ENCODE assay signal across 27 cellular contexts in the genomic region with DNA sequence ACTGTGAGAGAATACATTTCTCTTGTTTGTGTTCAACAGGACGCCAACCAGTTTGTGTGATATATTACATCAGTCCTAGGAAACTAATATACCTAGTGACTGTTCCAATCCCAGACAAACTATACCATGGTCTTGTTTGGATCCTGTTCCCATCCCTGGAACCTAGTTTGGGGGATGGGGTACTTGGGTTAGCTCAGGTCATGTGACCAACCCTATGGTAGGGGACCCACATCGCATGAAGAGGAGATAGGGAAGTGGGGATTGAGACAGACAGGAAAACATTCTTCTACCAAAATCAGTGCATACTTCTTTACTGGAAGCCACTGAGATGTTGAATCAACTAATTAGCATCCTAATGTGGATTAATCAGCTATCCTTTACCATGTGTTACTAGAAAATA.
"Had no signal": no experiment of that assay in that cellular context is flagged by ENCODE, and none has a peak within 500 bp of the region (broad histone marks: within the 10 kb centered on the region; RNA-seq: fewer than 3 reads in every experiment).

No MANE protein-coding gene starts in this region.

- H3K9me3 Mint-ChIP-seq: activated CD8-positive, alpha-beta T cell treated with anti-CD3 and anti-CD28 coated beads for 36 hours; activated T-cell treated with anti-CD3 and anti-CD28 coated beads, Interleukin-2, amount 50 U/mL, for 4 hours; activated T-helper 17 cell treated with anti-CD3 and anti-CD28 coated beads, Interleukin-2, amount 50 U/mL, for 72 hours; central memory CD8-positive, alpha-beta T cell; T-helper 2 cell treated with Interferon-gamma antibody and Interleukin-4, amounts not matched to agents 5 μg/mL and 100 μg/mL, for 36 hours had no signal

- H3K27me3 Mint-ChIP-seq: dendritic cell treated with granulocyte-macrophage colony-stimulating factor and Interleukin-4, amounts not matched to agents 40 ng/mL and 50 ng/mL, for 4 days had no signal

- H3K27me3 ChIP-seq: brain microvascular endothelial cell, heart left ventricle had no signal

- H3K4me3 Mint-ChIP-seq: activated CD8-positive, alpha-beta T cell treated with anti-CD3 and anti-CD28 coated beads for 36 hours; activated naive CD8-positive, alpha-beta T cell; activated T-cell treated with anti-CD3 and anti-CD28 coated beads, Interleukin-2, amount 50 U/mL, for 4 hours; activated T-helper 17 cell treated with anti-CD3 and anti-CD28 coated beads, Interleukin-2, amount 50 U/mL, for 72 hours; central memory CD8-positive, alpha-beta T cell; dendritic cell treated with granulocyte-macrophage colony-stimulating factor and Interleukin-4, amounts not matched to agents 40 ng/mL and 50 ng/mL, for 4 days; endodermal cell; T-helper 17 cell; T-helper 2 cell treated with Interferon-gamma antibody and Interleukin-4, amounts not matched to agents 5 μg/mL and 100 μg/mL, for 36 hours had no signal

- H3K27ac ChIP-seq: brain microvascular endothelial cell, coronary artery, dorsolateral prefrontal cortex, heart left ventricle had no signal

- ATAC-seq: activated CD8-positive, alpha-beta T cell treated with anti-CD3 and anti-CD28 coated beads for 36 hours; activated T-cell treated with anti-CD3 and anti-CD28 coated beads, Interleukin-2, amount 50 U/mL, for 4 hours; activated T-helper 17 cell treated with anti-CD3 and anti-CD28 coated beads, Interleukin-2, amount 50 U/mL, for 72 hours; esophagus mucosa; heart left ventricle; T-helper 17 cell had no signal

- H3K9me3 ChIP-seq: heart left ventricle had no signal

- H3K4me3 ChIP-seq: coronary artery, dorsolateral prefrontal cortex, heart left ventricle had no signal

- DNase-seq: activated CD4-positive, alpha-beta T cell treated with anti-CD3 and anti-CD28 coated beads for 48 hours; activated CD4-positive, alpha-beta T cell treated with anti-CD3 and anti-CD28 coated beads, Interleukin-2, amount 50 U/mL, for 1 hour; activated CD4-positive, alpha-beta T cell treated with anti-CD3 and anti-CD28 coated beads, Interleukin-2, amount 50 U/mL, for 48 hours; activated CD8-positive, alpha-beta memory T cell treated with anti-CD3 and anti-CD28 coated beads for 24 hours; activated CD8-positive, alpha-beta T cell treated with anti-CD3 and anti-CD28 coated beads for 36 hours; activated effector memory CD4-positive, alpha-beta T cell treated with Interleukin-2 at 50 U/mL for 16 hours; activated gamma-delta T cell treated with Interleukin-2 at 50 U/mL for 16 hours; activated naive CD4-positive, alpha-beta T cell treated with anti-CD3 and anti-CD28 coated beads, Interleukin-2, amount 50 U/mL, for 16 hours; activated naive CD4-positive, alpha-beta T cell treated with Interleukin-2 at 50 U/mL for 16 hours; activated T-cell treated with anti-CD3 and anti-CD28 coated beads, Interleukin-2, amount 50 U/mL, for 4 hours; amniotic stem cell; anterior cingulate cortex; brain microvascular endothelial cell; dorsolateral prefrontal cortex; effector memory CD4-positive, alpha-beta T cell; endodermal cell; glutamatergic neuron; heart left ventricle; T-helper 17 cell; T1000 had no signal

- H3K27ac Mint-ChIP-seq: activated CD8-positive, alpha-beta T cell treated with anti-CD3 and anti-CD28 coated beads for 36 hours; activated naive CD8-positive, alpha-beta T cell; activated T-helper 17 cell treated with anti-CD3 and anti-CD28 coated beads, Interleukin-2, amount 50 U/mL, for 72 hours; dendritic cell treated with granulocyte-macrophage colony-stimulating factor and Interleukin-4, amounts not matched to agents 40 ng/mL and 50 ng/mL, for 4 days; endodermal cell; T-helper 17 cell; T-helper 2 cell treated with Interferon-gamma antibody and Interleukin-4, amounts not matched to agents 5 μg/mL and 100 μg/mL, for 36 hours had no signal

- H3K4me1 Mint-ChIP-seq: activated T-helper 17 cell treated with anti-CD3 and anti-CD28 coated beads, Interleukin-2, amount 50 U/mL, for 72 hours; central memory CD8-positive, alpha-beta T cell; T-helper 17 cell had no signal

- H3K36me3 Mint-ChIP-seq: activated naive CD8-positive, alpha-beta T cell had no signal
